ENCODE assay signal across 2 cellular contexts in the genomic region with DNA sequence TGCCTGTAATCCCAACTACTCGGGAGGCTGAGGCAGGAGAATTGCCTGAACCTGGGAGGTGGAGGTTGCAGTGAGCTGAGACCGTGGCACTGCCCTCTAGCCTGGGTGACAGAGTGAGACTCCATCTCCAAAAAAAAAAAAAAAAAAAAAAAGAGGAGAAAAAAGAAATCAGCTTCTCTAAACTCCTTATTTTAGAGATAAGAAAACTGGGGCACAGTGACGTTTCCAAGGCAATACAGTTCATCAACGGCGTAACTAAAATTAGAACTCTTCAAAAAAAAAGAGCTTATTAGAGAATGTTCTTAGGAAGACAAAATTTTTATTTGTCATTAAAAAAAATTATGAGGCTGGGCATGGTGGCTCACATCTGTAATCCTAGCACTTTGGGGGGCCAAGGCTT. TPM values are rescaled to one million over a fixed set of nuclear protein-coding genes. Genes with fewer than 3 reads are reported as not detected.
"Had no signal": no experiment of that assay in that cellular context is flagged by ENCODE, and none has a peak within 500 bp of the region (broad histone marks: within the 10 kb centered on the region; RNA-seq: fewer than 3 reads in every experiment).

No MANE protein-coding gene starts in this region.

RNA-seq across cellular contexts. Expression of gene NKAIN1, which starts 22.7 kb away (rescaled TPM):
- total RNA-seq: HFFc6 had no signal
- polyA plus RNA-seq: GM23248 had no signal
